ENCODE assay signal across 1 cellular context in genomic region chr3:183814240-183814639, GRCh38.
TF ChIP-seq lines count a peak whose summit lies in the region.

No MANE protein-coding gene starts in this region.

TF ChIP-seq in WTC11, 78 proteins besides CTCF, POLR2A, EP300 and RAD21 (continued from another document):
- no peak for TF ChIP-seq PRDM15 (CRISPR knock-in tag; IDR thresholded peaks at IDR 0.05)
